1 cellular context compared by ENCODE assay signal in the genomic region with DNA sequence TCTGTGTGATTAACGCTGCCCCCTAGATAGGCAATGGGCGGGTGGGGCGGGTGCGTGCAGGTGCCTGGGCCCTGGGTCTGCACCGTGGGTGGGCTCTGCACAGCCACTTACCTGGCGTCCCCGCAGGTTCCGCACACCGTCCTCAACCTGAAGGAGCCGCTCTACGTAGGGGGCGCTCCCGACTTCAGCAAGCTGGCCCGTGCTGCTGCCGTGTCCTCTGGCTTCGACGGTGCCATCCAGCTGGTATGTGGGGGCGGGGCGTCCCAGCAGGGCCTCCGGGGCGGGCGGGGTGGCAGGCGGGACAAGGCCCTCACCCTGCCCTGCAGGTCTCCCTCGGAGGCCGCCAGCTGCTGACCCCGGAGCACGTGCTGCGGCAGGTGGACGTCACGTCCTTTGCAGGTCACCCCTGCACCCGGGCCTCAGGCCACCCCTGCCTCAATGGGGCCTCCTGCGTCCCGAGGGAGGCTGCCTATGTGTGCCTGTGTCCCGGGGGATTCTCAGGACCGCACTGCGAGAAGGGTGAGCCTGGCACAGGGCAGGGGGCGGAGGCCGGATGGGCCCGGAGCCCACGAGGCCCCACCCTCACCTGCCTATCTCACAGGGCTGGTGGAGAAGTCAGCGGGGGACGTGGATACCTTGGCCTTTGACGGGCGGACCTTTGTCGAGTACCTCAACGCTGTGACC.
TF ChIP-seq lines count a peak whose summit lies in the region.

No MANE protein-coding gene starts in this region.

TF ChIP-seq in HepG2, 621 proteins besides CTCF, POLR2A, EP300 and RAD21:
- TF ChIP-seq, protein P1, sequence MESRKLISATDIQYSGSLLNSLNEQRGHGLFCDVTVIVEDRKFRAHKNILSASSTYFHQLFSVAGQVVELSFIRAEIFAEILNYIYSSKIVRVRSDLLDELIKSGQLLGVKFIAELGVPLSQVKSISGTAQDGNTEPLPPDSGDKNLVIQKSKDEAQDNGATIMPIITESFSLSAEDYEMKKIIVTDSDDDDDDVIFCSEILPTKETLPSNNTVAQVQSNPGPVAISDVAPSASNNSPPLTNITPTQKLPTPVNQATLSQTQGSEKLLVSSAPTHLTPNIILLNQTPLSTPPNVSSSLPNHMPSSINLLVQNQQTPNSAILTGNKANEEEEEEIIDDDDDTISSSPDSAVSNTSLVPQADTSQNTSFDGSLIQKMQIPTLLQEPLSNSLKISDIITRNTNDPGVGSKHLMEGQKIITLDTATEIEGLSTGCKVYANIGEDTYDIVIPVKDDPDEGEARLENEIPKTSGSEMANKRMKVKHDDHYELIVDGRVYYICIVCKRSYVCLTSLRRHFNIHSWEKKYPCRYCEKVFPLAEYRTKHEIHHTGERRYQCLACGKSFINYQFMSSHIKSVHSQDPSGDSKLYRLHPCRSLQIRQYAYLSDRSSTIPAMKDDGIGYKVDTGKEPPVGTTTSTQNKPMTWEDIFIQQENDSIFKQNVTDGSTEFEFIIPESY (CRISPR knock-in tag; IDR thresholded peaks at IDR 0.05), result peak; percentile 69
- TF ChIP-seq, protein P2, sequence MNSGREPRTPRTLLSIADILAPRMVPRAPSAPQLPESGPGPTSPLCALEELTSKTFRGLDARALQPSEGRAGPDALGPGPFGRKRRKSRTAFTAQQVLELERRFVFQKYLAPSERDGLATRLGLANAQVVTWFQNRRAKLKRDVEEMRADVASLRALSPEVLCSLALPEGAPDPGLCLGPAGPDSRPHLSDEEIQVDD (CRISPR knock-in tag; IDR thresholded peaks at IDR 0.05; ENCODE audit: borderline replicate concordance), result no peak
- TF ChIP-seq ZNF773 (CRISPR knock-in tag; IDR thresholded peaks at IDR 0.05; ENCODE audit: borderline replicate concordance) (no peak), ZNF850 (CRISPR knock-in tag; conservative IDR thresholded peaks at IDR 0.05) (no peak), NFATC3 (CRISPR knock-in tag; IDR thresholded peaks at IDR 0.05) (no peak), ZNF17 (CRISPR knock-in tag; IDR thresholded peaks at IDR 0.05) (no peak)
